Comparison of ENCODE assay signal across 13 cellular contexts in genomic region chr11:69377029-69377952, GRCh38.
DNase-seq lines count a peak whose midpoint lies in the region; ATAC-seq, FAIRE-seq and TF ChIP-seq lines count a peak whose summit lies in the region.
"Had no signal": no experiment of that assay in that cellular context is flagged by ENCODE, and none has a peak within 500 bp of the region (broad histone marks: within the 10 kb centered on the region; RNA-seq: fewer than 3 reads in every experiment).

No MANE protein-coding gene starts in this region.

- H2AFZ ChIP-seq in keratinocyte (ENCODE audit: control insufficient read depth, low read length) = peak overlapping the region; percentile 13

- TF ChIP-seq CTCF in RWPE1 (conservative IDR thresholded peaks at IDR 0.05; ENCODE audit: low read depth) = no peak
- no peak for TF ChIP-seq CTCF in keratinocyte (optimal IDR thresholded peaks at IDR 0.05 in 1 of 3, IDR thresholded peaks at IDR 0.05 in 1 of 3, conservative IDR thresholded peaks at IDR 0.05 in 1 of 3; ENCODE audit: extremely low read depth in 1 of 3, insufficient read depth in 2 of 3, low read length in 3 of 3)

- H3K9ac ChIP-seq in keratinocyte (ENCODE audit: control insufficient read depth, extremely low read depth, insufficient read depth, low read length) = peak overlapping the region; percentile 44

- H3K79me2 ChIP-seq in keratinocyte (ENCODE audit: control insufficient read depth, insufficient read depth, low read length) = no peaks in the 10 kb centered on the region

- H4K20me1 ChIP-seq in keratinocyte (ENCODE audit: control insufficient read depth, extremely low read depth, insufficient read depth, low read length) = no peaks in the 10 kb centered on the region

- DNase-seq in activated T-cell treated with anti-CD3 and anti-CD28 coated beads, Interleukin-2, amount 50 U/mL, for 1 hour = peak; percentile 10
- DNase-seq in activated T-cell treated with anti-CD3 and anti-CD28 coated beads, Interleukin-2, amount 50 U/mL, for 72 hours = no peak
- DNase-seq in RWPE1 (ENCODE audit: low spot score) (peak; percentile 60), keratinocyte (ENCODE audit: low read depth, low spot score) (peak; percentile 32), small intestine (peak; percentile 32), H54 (ENCODE audit: insufficient read length, low spot score) (no peak)
- DNase-seq in activated CD8-positive, alpha-beta T cell treated with anti-CD3 and anti-CD28 coated beads, Interleukin-2, amount 10 ng/mL, durations not matched to agents 7 days and 5 days = no peak
- DNase-seq: activated CD4-positive, alpha-beta T cell treated with anti-CD3 and anti-CD28 coated beads for 36 hours; NCI-H2081; NCI-H82 had no signal

- H3K9me1 ChIP-seq in keratinocyte (ENCODE audit: control insufficient read depth, extremely low read depth, insufficient read depth, low read length) = no peaks in the 10 kb centered on the region

- CTCF ChIA-PET in RWPE1 (lab: Yijun Ruan, JAX) = no interaction called here
- CTCF ChIA-PET in activated CD8-positive, alpha-beta T cell treated with anti-CD3 and anti-CD28 coated beads, Interleukin-2, amount 10 ng/mL, durations not matched to agents 7 days and 5 days (lab: Charles Lee) = no interaction called here

- peak overlapping the region; percentile 17 to 40 (median 35) for H3K4me3 ChIP-seq in keratinocyte (ENCODE audit: control insufficient read depth in 2 of 3, extremely low read depth in 1 of 3, insufficient read depth in 2 of 3, low read depth in 1 of 3, low read length in 3 of 3)
- no peak overlapping the region for H3K4me3 ChIP-seq in small intestine (ENCODE audit: low read depth in 1 of 2, low read length in 2 of 2)
- H3K4me3 ChIP-seq: adrenal gland had no signal

- FAIRE-seq in keratinocyte (lab: Jason Lieb, UNC) (peak; percentile 80), small intestine (lab: Jason Lieb, UNC) (no peak), H54 (lab: Jason Lieb, UNC) (no peak)

- H3K36me3 ChIP-seq in keratinocyte (ENCODE audit: control insufficient read depth in 2 of 2, extremely low read depth in 1 of 2, insufficient read depth in 2 of 2, low read length in 2 of 2) (no peaks in the 10 kb centered on the region), small intestine (ENCODE audit: control insufficient read depth in 2 of 2, insufficient read depth in 2 of 2, low read length in 2 of 2) (no peaks in the 10 kb centered on the region)
- H3K36me3 ChIP-seq: adrenal gland had no signal

- H3K4me1 ChIP-seq in keratinocyte (ENCODE audit: control insufficient read depth, extremely low read depth, insufficient read depth, low read length) (peaks cover 28% of the 10 kb centered on the region), small intestine (ENCODE audit: control insufficient read depth in 2 of 2, insufficient read depth in 1 of 2, low read depth in 1 of 2, low read length in 1 of 2) (peaks cover 0 to 2% of the 10 kb centered on the region in 2 donors)
- H3K4me1 ChIP-seq: adrenal gland had no signal

- WGBS in small intestine, 3 donors = 15 to 62% (median 41%) methylated on average over 51 to 54 of the region's 54 CpGs

- POLR2A ChIA-PET in RWPE1 (lab: Yijun Ruan, JAX; ENCODE audit: low non-redundant PET) = no interaction called here
- POLR2A ChIA-PET in activated CD8-positive, alpha-beta T cell treated with anti-CD3 and anti-CD28 coated beads, Interleukin-2, amount 10 ng/mL, durations not matched to agents 7 days and 5 days (lab: Charles Lee) = no interaction called here

- no peak for ATAC-seq in activated T-cell treated with anti-CD3 and anti-CD28 coated beads, Interleukin-2, amount 50 U/mL, for 72 hours (replicated peaks in 1 of 2)
- ATAC-seq in activated CD8-positive, alpha-beta T cell treated with anti-CD3 and anti-CD28 coated beads, Interleukin-2, amount 10 ng/mL, durations not matched to agents 7 days and 5 days = no peak
- ATAC-seq in HG02973 (IDR thresholded peaks at IDR 0.05; ENCODE audit: unreplicated experiment) = no peak
- ATAC-seq: activated CD4-positive, alpha-beta T cell treated with anti-CD3 and anti-CD28 coated beads for 36 hours had no signal

- H3K36me3 Mint-ChIP-seq in activated T-cell treated with anti-CD3 and anti-CD28 coated beads, Interleukin-2, amount 50 U/mL, for 72 hours (ENCODE audit: insufficient read depth in 2 of 2) = no peaks in the 10 kb centered on the region
- no peaks in the 10 kb centered on the region for H3K36me3 Mint-ChIP-seq in activated CD8-positive, alpha-beta T cell treated with anti-CD3 and anti-CD28 coated beads, Interleukin-2, amount 10 ng/mL, durations not matched to agents 7 days and 5 days (ENCODE audit: low read depth)

- dilution Hi-C loops in keratinocyte (cut with MboI; ENCODE audit: extremely low pct_ligation_motif_present, low sequenced_read_pairs) = no loop called here

- no peak for TF ChIP-seq POLR2A in H54 (IDR thresholded peaks at IDR 0.05; ENCODE audit: low read depth, low read length)

- H3K27me3 Mint-ChIP-seq in activated T-cell treated with anti-CD3 and anti-CD28 coated beads, Interleukin-2, amount 50 U/mL, for 72 hours (ENCODE audit: low read depth) = no peaks in the 10 kb centered on the region
- H3K27me3 Mint-ChIP-seq in activated CD8-positive, alpha-beta T cell treated with anti-CD3 and anti-CD28 coated beads, Interleukin-2, amount 10 ng/mL, durations not matched to agents 7 days and 5 days (ENCODE audit: low read depth) = no peaks in the 10 kb centered on the region
- H3K27me3 Mint-ChIP-seq: activated CD4-positive, alpha-beta T cell treated with anti-CD3 and anti-CD28 coated beads for 36 hours had no signal

- H3K9me3 ChIP-seq in keratinocyte (ENCODE audit: control insufficient read depth, low read depth, low read length) (no peaks in the 10 kb centered on the region), small intestine (ENCODE audit: control insufficient read depth, low read depth) (no peaks in the 10 kb centered on the region)
- H3K9me3 ChIP-seq: adrenal gland had no signal

- H3K4me3 Mint-ChIP-seq in activated T-cell treated with anti-CD3 and anti-CD28 coated beads, Interleukin-2, amount 50 U/mL, for 72 hours = no peak overlapping the region
- H3K4me3 Mint-ChIP-seq in activated CD8-positive, alpha-beta T cell treated with anti-CD3 and anti-CD28 coated beads, Interleukin-2, amount 10 ng/mL, durations not matched to agents 7 days and 5 days = no peak overlapping the region
- H3K4me3 Mint-ChIP-seq: activated CD4-positive, alpha-beta T cell treated with anti-CD3 and anti-CD28 coated beads for 36 hours had no signal

- peak overlapping the region; percentile 64 for H3K4me2 ChIP-seq in keratinocyte (ENCODE audit: control insufficient read depth, extremely low read depth, insufficient read depth, low read depth, low read length)

- H3K27ac ChIP-seq in RWPE1 (peak overlapping the region; percentile 87), keratinocyte (ENCODE audit: control insufficient read depth, insufficient read depth, low read length) (no peak overlapping the region), small intestine (ENCODE audit: low read depth in 1 of 2, low read length in 1 of 2) (no peak overlapping the region)
- H3K27ac ChIP-seq: adrenal gland had no signal

- H3K4me1 Mint-ChIP-seq in activated T-cell treated with anti-CD3 and anti-CD28 coated beads, Interleukin-2, amount 50 U/mL, for 72 hours (ENCODE audit: low read depth) = no peaks in the 10 kb centered on the region
- no peaks in the 10 kb centered on the region for H3K4me1 Mint-ChIP-seq in activated CD8-positive, alpha-beta T cell treated with anti-CD3 and anti-CD28 coated beads, Interleukin-2, amount 10 ng/mL, durations not matched to agents 7 days and 5 days (ENCODE audit: low read depth)
- H3K4me1 Mint-ChIP-seq: activated CD4-positive, alpha-beta T cell treated with anti-CD3 and anti-CD28 coated beads for 36 hours had no signal

- H3K27ac Mint-ChIP-seq in activated T-cell treated with anti-CD3 and anti-CD28 coated beads, Interleukin-2, amount 50 U/mL, for 72 hours = no peak overlapping the region
- H3K27ac Mint-ChIP-seq in activated CD8-positive, alpha-beta T cell treated with anti-CD3 and anti-CD28 coated beads, Interleukin-2, amount 10 ng/mL, durations not matched to agents 7 days and 5 days = no peak overlapping the region
- H3K27ac Mint-ChIP-seq: activated CD4-positive, alpha-beta T cell treated with anti-CD3 and anti-CD28 coated beads for 36 hours; progenitor cell of endocrine pancreas had no signal

- no peaks in the 10 kb centered on the region for H3K9me3 Mint-ChIP-seq in activated T-cell treated with anti-CD3 and anti-CD28 coated beads, Interleukin-2, amount 50 U/mL, for 72 hours
- H3K9me3 Mint-ChIP-seq in activated CD8-positive, alpha-beta T cell treated with anti-CD3 and anti-CD28 coated beads, Interleukin-2, amount 10 ng/mL, durations not matched to agents 7 days and 5 days (ENCODE audit: insufficient read depth) = no peaks in the 10 kb centered on the region

- H3K27me3 ChIP-seq in keratinocyte (ENCODE audit: control insufficient read depth, extremely low read depth, insufficient read depth, low read length) = no peaks in the 10 kb centered on the region
- no peaks in the 10 kb centered on the region for H3K27me3 ChIP-seq in small intestine (ENCODE audit: control insufficient read depth in 2 of 2, insufficient read depth in 2 of 2, low read length in 2 of 2)
- H3K27me3 ChIP-seq: adrenal gland had no signal

Comparison
In these comparisons a context has a peak if more than half of its experiments do, and no peak if none do; other contexts are left out.
1. DNase-seq: peak in activated T-cell treated with anti-CD3 and anti-CD28 coated beads, Interleukin-2, amount 50 U/mL, for 1 hour (single experiment), RWPE1 (single experiment), keratinocyte (single experiment) and small intestine (single experiment); none in activated T-cell treated with anti-CD3 and anti-CD28 coated beads, Interleukin-2, amount 50 U/mL, for 72 hours (0 of 2), activated CD8-positive, alpha-beta T cell treated with anti-CD3 and anti-CD28 coated beads, Interleukin-2, amount 10 ng/mL, durations not matched to agents 7 days and 5 days (single experiment) and H54 (single experiment).
2. H3K4me3 ChIP-seq: peak in keratinocyte (3 of 3); none in small intestine (0 of 2).